In the genomic region with DNA sequence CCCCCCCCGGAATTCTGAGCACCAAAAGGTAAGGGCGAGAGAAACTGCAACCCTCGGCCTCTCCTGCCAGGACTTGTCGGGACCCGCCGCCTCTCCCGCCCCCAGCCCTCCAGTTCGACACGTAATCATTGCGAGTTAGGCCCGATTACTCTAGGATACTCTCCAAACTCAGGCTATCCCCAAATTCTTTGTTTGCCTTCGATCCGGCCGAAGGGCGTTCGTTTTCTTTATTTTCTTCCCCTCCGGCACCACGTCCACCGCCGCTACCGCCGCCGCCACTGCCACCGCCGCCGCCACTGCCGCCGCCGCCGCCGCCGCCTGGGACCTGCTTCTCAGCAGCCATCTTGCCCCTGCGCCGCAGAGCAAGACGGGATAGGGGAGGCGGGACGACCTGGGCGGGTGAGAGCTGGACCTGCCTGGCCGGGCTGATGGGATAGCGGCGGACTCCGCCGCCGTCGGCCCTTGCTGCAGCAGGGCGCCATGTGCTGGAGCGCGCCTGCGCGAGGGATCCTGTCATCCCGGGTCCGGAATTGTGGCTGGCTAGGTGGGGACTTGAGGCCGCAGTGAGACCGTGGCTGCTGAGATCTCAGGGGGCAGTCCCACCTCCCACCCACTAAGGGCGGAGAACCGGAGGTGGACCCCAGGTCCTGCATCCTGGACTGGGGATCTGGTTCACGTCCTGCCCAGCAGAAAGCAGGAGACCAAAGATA, we compare ENCODE assay signal across 8 cellular contexts. TPM values are rescaled to one million over a fixed set of nuclear protein-coding genes. Genes with fewer than 3 reads are reported as not detected.
DNase-seq lines count a peak whose midpoint lies in the region; ATAC-seq and TF ChIP-seq lines count a peak whose summit lies in the region.

A gene (minus strand): TSS at position 369 of the 710 bp plus-strand sequence. CDS start 26 bp downstream, at position 343.

- peak within 1 kb of the TSS; percentile 87 for H3K4me3 ChIP-seq in GM12865 (ENCODE audit: low read depth, low read length)
- peak within 1 kb of the TSS; percentile 92 for H3K4me3 ChIP-seq in left ventricle myocardium inferior
- H3K4me3 ChIP-seq in prostate gland, result peak within 1 kb of the TSS; percentile 63 to 82

- peak; percentile 96 for ATAC-seq in HG02798 (IDR thresholded peaks at IDR 0.05; ENCODE audit: poor library complexity, unreplicated experiment)
- ATAC-seq in T-helper 17 cell, result peak; percentile 90

- peaks cover 28% of the 10 kb centered on the region for H3K27me3 Mint-ChIP-seq in T-helper 17 cell

- H3K4me3 Mint-ChIP-seq in T-helper 17 cell, result peak within 1 kb of the TSS; percentile 94

- peak; percentile 95 for DNase-seq in GM12865 (ENCODE audit: low read depth)
- peak; percentile 83 for DNase-seq in NCI-H146 treated with DMSO at 0.1 percent for 48 hours (lab: John Stamatoyannopoulos, UW; ENCODE audit: unreplicated experiment)
- peak; percentile 69 to 72 (median 71) for DNase-seq in T-helper 17 cell
- peak in 55 of 56 donors; percentile 60 to 98 (median 91) for DNase-seq in amygdala (lab: John Stamatoyannopoulos, UW)
- peak; percentile 91 for DNase-seq in left ventricle myocardium inferior
- DNase-seq in prostate gland (ENCODE audit: low spot score), result peak; percentile 95
- peak; percentile 93 for DNase-seq in ureter (ENCODE audit: low spot score)

- H3K36me3 ChIP-seq in left ventricle myocardium inferior (peaks cover 26% of the 10 kb centered on the region), prostate gland (no peaks in the 10 kb centered on the region)

- H3K9me3 ChIP-seq in T-helper 17 cell (ENCODE audit: control insufficient read depth, low read length, poor library complexity, severe bottlenecking) (no peaks in the 10 kb centered on the region), left ventricle myocardium inferior (replicated peaks) (no peaks in the 10 kb centered on the region), prostate gland (no peaks in the 10 kb centered on the region)

- H3K27me3 ChIP-seq in left ventricle myocardium inferior (ENCODE audit: low read depth) (peaks cover 40% of the 10 kb centered on the region), prostate gland (replicated peaks; ENCODE audit: insufficient read depth) (peaks cover 31% of the 10 kb centered on the region)

- TF ChIP-seq CTCF in GM12865 (IDR thresholded peaks at IDR 0.05; ENCODE audit: insufficient read depth, low read depth, low read length, missing control alignments), result no peak
- no peak for TF ChIP-seq CTCF in left ventricle myocardium inferior (IDR thresholded peaks at IDR 0.05; ENCODE audit: borderline replicate concordance)
- peak in 2 of 4 experiments; percentile 21 to 33 for TF ChIP-seq CTCF in prostate gland (IDR thresholded peaks at IDR 0.05)

- 0% methylated on average over 47 of the region's 57 CpGs for WGBS in prostate gland

- H3K4me1 ChIP-seq in left ventricle myocardium inferior (peaks cover 76% of the 10 kb centered on the region), prostate gland (replicated peaks) (peaks cover 9% of the 10 kb centered on the region)

- H3K27ac ChIP-seq in left ventricle myocardium inferior (replicated peaks) (peak within 1 kb of the TSS; percentile 83), prostate gland (peak within 1 kb of the TSS; percentile 39 to 69)

- intact Hi-C loops in left ventricle myocardium inferior (cut with micrococcal nuclease), result no loop called here
- intact Hi-C loops in prostate gland (cut with DNase I), result no loop called here

- H3K36me3 Mint-ChIP-seq in T-helper 17 cell (ENCODE audit: low read depth), result peaks cover 7% of the 10 kb centered on the region

- peak within 1 kb of the TSS; percentile 98 for H3K27ac Mint-ChIP-seq in T-helper 17 cell

- H3K4me1 Mint-ChIP-seq in T-helper 17 cell, result peaks cover 25% of the 10 kb centered on the region

- TF ChIP-seq POLR2A in prostate gland (IDR thresholded peaks at IDR 0.05), result peak; percentile 80

RNA-seq across cellular contexts. Expression of the gene that starts here (rescaled TPM):
- total RNA-seq in T-helper 17 cell (10 to 100 TPM; 80.4 to 89.2 TPM), left ventricle myocardium inferior (57.4 TPM), prostate gland (10 to 100 TPM; 33.5 to 51.2 TPM), ureter (88.0 TPM)

Comparison
In these comparisons a context has a peak if more than half of its experiments do, and no peak if none do; other contexts are left out.
1. Peak in every context shown above with its lines: DNase-seq, ATAC-seq, H3K4me3 ChIP-seq and H3K27ac ChIP-seq.